21 cellular contexts compared by ENCODE assay signal in the genomic region with DNA sequence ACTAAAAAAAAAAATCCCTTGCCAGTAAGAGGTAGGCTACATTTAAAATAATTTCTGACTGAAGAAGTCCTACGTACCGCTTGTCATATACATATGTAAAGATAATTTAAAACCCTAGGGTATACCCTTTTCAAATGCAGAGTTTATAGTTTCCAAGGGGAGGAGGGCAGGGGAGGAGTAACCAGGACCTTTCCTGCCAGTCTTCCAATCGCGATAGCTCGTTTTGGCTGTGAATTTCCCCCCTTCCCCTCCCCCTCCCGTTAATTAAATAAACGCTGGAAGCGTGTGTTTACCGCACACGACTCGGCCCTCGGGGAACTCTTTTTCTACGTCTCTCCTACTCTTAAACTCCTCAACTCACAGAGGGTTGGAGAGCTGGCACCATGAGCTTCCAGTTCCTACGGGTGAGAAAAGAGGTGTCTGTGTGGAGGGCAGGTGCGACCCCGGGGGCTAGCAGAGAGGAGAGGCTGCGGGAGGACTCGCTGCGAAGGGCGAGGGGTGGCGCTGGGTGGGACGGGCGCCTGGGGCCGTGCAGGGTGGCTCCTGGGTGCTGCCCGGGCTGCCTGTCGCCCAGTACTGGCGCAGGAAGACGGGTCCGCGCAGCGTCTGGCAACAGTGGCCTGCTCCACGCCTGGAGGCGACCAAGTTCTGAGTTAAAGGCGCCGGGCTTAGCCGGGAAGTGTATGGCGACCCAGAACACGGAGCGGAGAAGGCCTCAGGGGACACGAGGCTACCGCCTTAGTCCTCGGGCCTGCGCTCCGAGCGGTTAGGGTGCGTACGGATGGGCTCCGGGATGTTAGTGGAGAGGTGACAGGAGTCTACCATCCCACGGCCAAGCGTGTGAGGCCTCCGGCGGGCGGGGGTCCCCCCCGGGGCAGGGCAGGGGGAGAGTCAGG. TPM values are rescaled to one million over a fixed set of nuclear protein-coding genes. Genes with fewer than 3 reads are reported as not detected.
DNase-seq lines count a peak whose midpoint lies in the region; ATAC-seq and TF ChIP-seq lines count a peak whose summit lies in the region.
"Had no signal": no experiment of that assay in that cellular context is flagged by ENCODE, and none has a peak within 500 bp of the region (broad histone marks: within the 10 kb centered on the region; RNA-seq: fewer than 3 reads in every experiment).

No MANE protein-coding gene starts in this region.

- H3K27ac Mint-ChIP-seq in GM23338, result no peak overlapping the region
- H3K27ac Mint-ChIP-seq in neural crest cell (ENCODE audit: unreplicated experiment), result no peak overlapping the region

- no peaks in the 10 kb centered on the region for H3K9me2 ChIP-seq in GM23338 (ENCODE audit: insufficient read depth)

- H3K4me2 ChIP-seq in GM23338, result peak overlapping the region; percentile 98

- no CpG with 5 or more reads among the region's 54 CpGs for WGBS in iPS DF 6.9 (ENCODE audit: insufficient coverage, insufficient read length)

- H3K36me3 ChIP-seq in GM23338 (ENCODE audit: insufficient read depth), result no peaks in the 10 kb centered on the region
- H3K36me3 ChIP-seq in HUES6 (ENCODE audit: control insufficient read depth, insufficient read depth, low read length), result no peaks in the 10 kb centered on the region
- no peaks in the 10 kb centered on the region for H3K36me3 ChIP-seq in iPS DF 6.9 (ENCODE audit: control insufficient read depth, insufficient read depth, low read length)
- H3K36me3 ChIP-seq: stomach, upper lobe of right lung had no signal

- H3K4me1 Mint-ChIP-seq in GM23338 (peaks cover 36% of the 10 kb centered on the region), neural crest cell (peaks cover 15% of the 10 kb centered on the region)

- ATAC-seq in GM23338 (peak; percentile 8), GM21367 (IDR thresholded peaks at IDR 0.05; ENCODE audit: unreplicated experiment) (no peak), GM18517 (IDR thresholded peaks at IDR 0.05; ENCODE audit: unreplicated experiment) (no peak)
- ATAC-seq: activated CD4-positive, CD25-positive, alpha-beta regulatory T cell treated with anti-CD3 and anti-CD28 coated beads, Interleukin-2, amount 50 U/mL, for 24 hours; activated CD8-positive, alpha-beta memory T cell treated with anti-CD3 and anti-CD28 coated beads, Interleukin-2, amount 10 ng/mL, durations not matched to agents 7 days and 5 days; upper lobe of right lung had no signal

- DNase-seq in GM23338 (ENCODE audit: low spot score) (peak; percentile 89), iPS DF 6.9 (ENCODE audit: low read depth, low spot score) (no peak), neural crest cell (ENCODE audit: low read depth, low spot score) (no peak), NCI-H524 treated with DMSO at 0.1 percent for 48 hours (lab: John Stamatoyannopoulos, UW) (no peak)
- DNase-seq: activated CD8-positive, alpha-beta memory T cell treated with anti-CD3 and anti-CD28 coated beads, Interleukin-2, amount 10 ng/mL, durations not matched to agents 7 days and 5 days; activated gamma-delta T cell; AML-193; amygdala; foreskin melanocyte; NCI-H146; stimulated activated CD4-positive, alpha-beta T cell treated with anti-CD3 and anti-CD28 coated beads, Interleukin-2, amount 100 ng/mL, for 48 hours; stomach; upper lobe of right lung had no signal

- peak overlapping the region; percentile 95 for H3K4me3 ChIP-seq in GM23338
- peak overlapping the region; percentile 95 for H3K4me3 ChIP-seq in HUES6 (ENCODE audit: low read depth, low read length)
- H3K4me3 ChIP-seq in iPS DF 6.9 (ENCODE audit: low read length), result peak overlapping the region; percentile 44; the same call in 1 of the 2 replicates
- H3K4me3 ChIP-seq: stomach, upper lobe of right lung had no signal

- H3K27me3 Mint-ChIP-seq in GM23338 (ENCODE audit: insufficient read depth, low read depth, poor library complexity) (peaks cover 57% of the 10 kb centered on the region), neural crest cell (ENCODE audit: low read depth) (peaks cover 88% of the 10 kb centered on the region)

- peaks cover 9% of the 10 kb centered on the region; the same call in 1 of the 2 replicates for H3F3A ChIP-seq in GM23338 (replicated peaks; ENCODE audit: low read depth)

- H3K9me3 Mint-ChIP-seq in GM23338 (no peaks in the 10 kb centered on the region), neural crest cell (no peaks in the 10 kb centered on the region)

- no peaks in the 10 kb centered on the region; the same call in 2 of the 3 replicates for H3K36me3 Mint-ChIP-seq in GM23338 (ENCODE audit: low read depth)
- H3K36me3 Mint-ChIP-seq in neural crest cell (ENCODE audit: low read depth), result no peaks in the 10 kb centered on the region
- H3K36me3 Mint-ChIP-seq: activated CD8-positive, alpha-beta memory T cell treated with anti-CD3 and anti-CD28 coated beads, Interleukin-2, amount 10 ng/mL, durations not matched to agents 7 days and 5 days had no signal

- no peaks in the 10 kb centered on the region for H3K79me2 ChIP-seq in GM23338 (replicated peaks; ENCODE audit: insufficient read depth)
- H3K79me2 ChIP-seq: parathyroid adenoma had no signal

- no peak overlapping the region for H3K27ac ChIP-seq in GM23338 (ENCODE audit: low read depth)
- no peak overlapping the region; the same call in 1 of the 2 replicates for H3K27ac ChIP-seq in HUES6 (ENCODE audit: low read depth, low read length)
- no peak overlapping the region for H3K27ac ChIP-seq in iPS DF 6.9 (ENCODE audit: low read length)
- H3K27ac ChIP-seq: parathyroid adenoma, stomach, upper lobe of right lung had no signal

- peak overlapping the region; percentile 79 for H3K4me3 Mint-ChIP-seq in GM23338
- peak overlapping the region; percentile 27 for H3K4me3 Mint-ChIP-seq in neural crest cell
- H3K4me3 Mint-ChIP-seq: activated CD8-positive, alpha-beta memory T cell treated with anti-CD3 and anti-CD28 coated beads, Interleukin-2, amount 10 ng/mL, durations not matched to agents 7 days and 5 days had no signal

- TF ChIP-seq CTCF in GM23338 (conservative IDR thresholded peaks at IDR 0.05; ENCODE audit: low read depth in 2 of 2) (no peak), neural crest cell (conservative IDR thresholded peaks at IDR 0.05) (no peak)

- H3K27me3 ChIP-seq in GM23338 (ENCODE audit: insufficient read depth), result peaks cover 50% of the 10 kb centered on the region
- peaks cover 58% of the 10 kb centered on the region for H3K27me3 ChIP-seq in HUES6 (ENCODE audit: control insufficient read depth, insufficient read depth, low read length)
- peaks cover 34% of the 10 kb centered on the region for H3K27me3 ChIP-seq in iPS DF 6.9 (ENCODE audit: control insufficient read depth, insufficient read depth, low read length)

- H4K20me1 ChIP-seq in GM23338 (replicated peaks; ENCODE audit: insufficient read depth), result peaks cover 7% of the 10 kb centered on the region

- H3K9me3 ChIP-seq in HUES6 (ENCODE audit: control insufficient read depth, insufficient read depth, low read depth, low read length) (no peaks in the 10 kb centered on the region), iPS DF 6.9 (ENCODE audit: control insufficient read depth, insufficient read depth, low read length) (no peaks in the 10 kb centered on the region)
- H3K9me3 ChIP-seq: stomach, upper lobe of right lung had no signal

- peak overlapping the region; percentile 20 for H2AFZ ChIP-seq in GM23338
- H2AFZ ChIP-seq: parathyroid adenoma had no signal

- H3K4me1 ChIP-seq in GM23338 (ENCODE audit: insufficient read depth), result peaks cover 42% of the 10 kb centered on the region
- H3K4me1 ChIP-seq in HUES6 (ENCODE audit: control insufficient read depth, insufficient read depth, low read length), result peaks cover 31% of the 10 kb centered on the region
- H3K4me1 ChIP-seq in iPS DF 6.9 (ENCODE audit: control insufficient read depth, insufficient read depth, low read length), result peaks cover 4% of the 10 kb centered on the region
- H3K4me1 ChIP-seq: parathyroid adenoma had no signal

- H3K9ac ChIP-seq in HUES6 (ENCODE audit: low read length), result peak overlapping the region; percentile 74
- H3K9ac ChIP-seq: parathyroid adenoma had no signal

TF ChIP-seq in GM23338, 12 proteins besides CTCF, POLR2A, EP300 and RAD21 (continues in another document):
- no peak for TF ChIP-seq ZNF114 (CRISPR knock-in tag; IDR thresholded peaks at IDR 0.05)
- no peak for TF ChIP-seq STAT1 (IDR thresholded peaks at IDR 0.05; ENCODE audit: unreplicated experiment)

RNA-seq across cellular contexts. Expression of a gene that starts 4.1 kb away (rescaled TPM):
- 9.4 and 11.9 TPM in 2 replicates for total RNA-seq in GM23338 (2014; rRNA removed; shearing (Covaris generic))
- polyA plus RNA-seq in GM23338 (2016; fragmentation: Nextera tagmentation; extraction: Ambion mirVana), result 11.7 and 14.3 TPM in 2 replicates
- total RNA-seq in neural crest cell, result 4.0 and 4.9 TPM in 2 replicates
- total RNA-seq: activated CD8-positive, alpha-beta memory T cell treated with anti-CD3 and anti-CD28 coated beads, Interleukin-2, amount 10 ng/mL, durations not matched to agents 7 days and 5 days; dermis microvascular lymphatic vessel endothelial cell; skeletal muscle tissue had no signal
- polyA plus RNA-seq: liver had no signal

Comparison
In these comparisons a context has a peak if more than half of its experiments do, and no peak if none do; other contexts are left out.
1. H3K4me3 ChIP-seq: peak in every context shown above with its lines; median percentile 95 in GM23338; 95 in HUES6; 44 in iPS DF 6.9.